Comparison of ENCODE assay signal across 9 cellular contexts in the genomic region with DNA sequence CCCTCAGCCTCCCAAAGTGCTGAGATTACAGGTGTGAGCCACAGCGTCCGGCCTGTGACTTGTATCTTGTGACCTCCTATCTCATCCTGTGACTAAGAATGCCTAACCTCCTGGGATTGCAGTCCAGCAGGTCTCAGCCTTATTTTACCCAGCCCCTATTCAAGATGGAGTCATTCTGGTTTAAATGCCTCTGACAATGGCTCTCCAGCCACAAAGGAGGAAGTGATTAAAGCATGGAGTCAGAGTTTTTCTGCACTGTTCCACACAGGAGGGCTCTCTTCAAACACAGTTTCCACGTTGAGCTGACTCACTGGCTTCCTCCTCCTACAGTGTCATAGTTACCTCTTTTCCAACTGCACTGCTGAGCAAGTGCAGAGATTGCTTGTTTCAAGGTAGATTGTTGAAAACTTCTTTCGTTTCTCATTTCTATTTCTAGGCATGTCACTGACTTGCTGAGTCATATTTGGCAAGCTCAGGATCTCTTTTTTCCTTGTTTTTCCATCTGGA. TPM values are rescaled to one million over a fixed set of nuclear protein-coding genes. Genes with fewer than 3 reads are reported as not detected.
A peak's percentile ranks its signal among the peaks of the same experiment; 100 is the strongest.
DNase-seq lines count a peak whose midpoint lies in the region; ATAC-seq and TF ChIP-seq lines count a peak whose summit lies in the region.
"Had no signal": no experiment of that assay in that cellular context is flagged by ENCODE, and none has a peak within 500 bp of the region (broad histone marks: within the 10 kb centered on the region; RNA-seq: fewer than 3 reads in every experiment).

No MANE protein-coding gene starts in this region.

- peak; percentile 63 for ATAC-seq in HG02623 (IDR thresholded peaks at IDR 0.05; ENCODE audit: unreplicated experiment)
- no peak for ATAC-seq in HG03025 (IDR thresholded peaks at IDR 0.05; ENCODE audit: low FRiP score, unreplicated experiment)

- H3K14ac ChIP-seq in trophoblast cell (ENCODE audit: low read length): no peak overlapping the region

- no peak overlapping the region for H2BK5ac ChIP-seq in trophoblast cell (ENCODE audit: low read depth, low read length, poor library complexity)

- H3K18ac ChIP-seq in trophoblast cell (ENCODE audit: low read length): no peak overlapping the region

- H3K27me3 ChIP-seq in dorsolateral prefrontal cortex (no peaks in the 10 kb centered on the region), trophoblast cell (ENCODE audit: insufficient read depth, low read length) (no peaks in the 10 kb centered on the region)

- no peak for TF ChIP-seq CTCF in dorsolateral prefrontal cortex (IDR thresholded peaks at IDR 0.05 in 54 of 56, conservative IDR thresholded peaks at IDR 0.05 in 2 of 56; ENCODE audit: low read depth in 1 of 56, partially characterized antibody in 56 of 56)

- no peak overlapping the region for H4K12ac ChIP-seq in trophoblast cell (ENCODE audit: low read depth, low read length)

- no peak overlapping the region for H3K23ac ChIP-seq in trophoblast cell (ENCODE audit: low read length)

- no peaks in the 10 kb centered on the region for H3K36me3 ChIP-seq in trophoblast cell (ENCODE audit: control insufficient read depth in 1 of 2, insufficient read depth in 2 of 2, low read length in 2 of 2)

- no peaks in the 10 kb centered on the region for H3K9me3 ChIP-seq in trophoblast cell (ENCODE audit: insufficient read depth, low read depth, low read length)

- DNase-seq in GM04504 (ENCODE audit: low read depth): peak; percentile 69
- DNase-seq in SKM-1 (lab: John Stamatoyannopoulos, UW; ENCODE audit: unreplicated experiment): peak; percentile 7
- DNase-seq in dorsolateral prefrontal cortex: peak in 3 of 10 donors; percentile 30 to 60 (median 51)
- DNase-seq in trophoblast cell: peak; percentile 88 to 93
- no peak for DNase-seq in cortex of kidney (lab: John Stamatoyannopoulos, UW)
- no peak for DNase-seq in SHP77 treated with DMSO at 0.1 percent for 48 hours (lab: John Stamatoyannopoulos, UW)

- H4K91ac ChIP-seq in trophoblast cell (ENCODE audit: low read depth, low read length): peak overlapping the region; percentile 54

- no peak overlapping the region for H3K4me2 ChIP-seq in trophoblast cell (ENCODE audit: low read length)

- H3K27ac ChIP-seq in dorsolateral prefrontal cortex: peak overlapping the region in 35 of 59 donors; percentile 12 to 78 (median 55)
- H3K27ac ChIP-seq in trophoblast cell (ENCODE audit: low read depth, low read length): peak overlapping the region; percentile 19
- H3K27ac ChIP-seq: parathyroid adenoma had no signal

- H4K8ac ChIP-seq in trophoblast cell (ENCODE audit: low read depth, low read length): no peak overlapping the region

- no CpG with 5 or more reads among the region's 4 CpGs for WGBS in trophoblast cell (ENCODE audit: extremely low coverage, insufficient coverage, insufficient read length)

- no peaks in the 10 kb centered on the region for H3K79me2 ChIP-seq in trophoblast cell (ENCODE audit: control insufficient read depth, insufficient read depth, low read length, poor library complexity)
- H3K79me2 ChIP-seq: parathyroid adenoma had no signal

- H2AFZ ChIP-seq in trophoblast cell (ENCODE audit: insufficient read depth, low read length, poor library complexity): no peak overlapping the region
- H2AFZ ChIP-seq: parathyroid adenoma had no signal

- peaks cover 2% of the 10 kb centered on the region for H3K79me1 ChIP-seq in trophoblast cell (ENCODE audit: low read length)

- peaks cover 8 to 10% of the 10 kb centered on the region in 2 experiments for H3K4me1 ChIP-seq in trophoblast cell (ENCODE audit: control insufficient read depth in 1 of 2, insufficient read depth in 2 of 2, low read length in 2 of 2)
- H3K4me1 ChIP-seq: parathyroid adenoma had no signal

- no peak overlapping the region for H3K4me3 ChIP-seq in dorsolateral prefrontal cortex
- no peak overlapping the region for H3K4me3 ChIP-seq in trophoblast cell (ENCODE audit: low read depth, low read length)

- H3K4ac ChIP-seq in trophoblast cell (ENCODE audit: low read depth, low read length): no peak overlapping the region

- no peak overlapping the region for H2BK120ac ChIP-seq in trophoblast cell (ENCODE audit: insufficient read depth, low read length, poor library complexity)

- H2BK12ac ChIP-seq in trophoblast cell (ENCODE audit: low read length): no peak overlapping the region

- H3K9ac ChIP-seq in trophoblast cell (ENCODE audit: low read length): no peak overlapping the region
- H3K9ac ChIP-seq: parathyroid adenoma had no signal

- intact Hi-C loops in dorsolateral prefrontal cortex (cut with DNase I): no loop called here

- no peak overlapping the region for H2AK5ac ChIP-seq in trophoblast cell (ENCODE audit: low read length)

RNA-seq across cellular contexts. Expression of a gene that starts 29.3 kb away (rescaled TPM):
- 100 to 1,000 TPM; 102 to 236 (median 169) TPM for total RNA-seq in dorsolateral prefrontal cortex
- polyA plus RNA-seq in trophoblast cell (2013): 46.7 TPM in 2 replicates

Comparison
In these comparisons a context has a peak if more than half of its experiments do, and no peak if none do; other contexts are left out.
1. DNase-seq: peak in GM04504 (single experiment), SKM-1 (single experiment) and trophoblast cell (2 of 2); none in cortex of kidney (single experiment) and SHP77 treated with DMSO at 0.1 percent for 48 hours (single experiment).